16 cellular contexts compared by ENCODE assay signal in the genomic region with DNA sequence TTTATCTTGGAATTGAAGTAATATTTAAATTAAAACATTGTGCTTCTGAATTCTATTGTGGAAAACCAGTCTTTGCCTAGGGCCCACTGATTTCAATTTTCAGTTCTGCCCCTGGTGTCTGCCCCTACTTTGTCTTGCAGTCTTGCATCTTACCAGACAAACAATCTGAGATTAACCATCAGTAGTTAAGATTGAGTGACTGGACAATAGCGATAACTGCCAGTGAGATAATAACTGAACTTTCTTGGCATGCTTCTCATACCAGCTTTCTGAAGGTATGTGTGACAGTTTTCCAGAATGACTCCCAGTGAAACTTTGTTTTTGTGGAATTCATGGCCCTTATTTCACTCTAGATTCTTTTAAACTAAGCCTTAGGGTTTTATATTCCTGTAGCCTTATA.
"Had no signal": no experiment of that assay in that cellular context is flagged by ENCODE, and none has a peak within 500 bp of the region (broad histone marks: within the 10 kb centered on the region; RNA-seq: fewer than 3 reads in every experiment).

No MANE protein-coding gene starts in this region.

- H3K4me3 ChIP-seq: gastrocnemius medialis, pancreas, skin epidermis, testis had no signal

- ATAC-seq: activated CD4-positive, CD25-positive, alpha-beta regulatory T cell treated with anti-CD3 and anti-CD28 coated beads, Interleukin-2, amount 50 U/mL, for 24 hours; gastrocnemius medialis; pancreas; stimulated activated naive CD8-positive, alpha-beta T cell treated with anti-CD3 and anti-CD28 coated beads, Interleukin-15, amount 100 ng/mL, for 72 hours had no signal

- DNase-seq: activated gamma-delta T cell; activated naive CD8-positive, alpha-beta T cell treated with anti-CD3 and anti-CD28 coated beads for 36 hours; activated T-cell treated with anti-CD3 and anti-CD28 coated beads, Interleukin-2, amount 50 U/mL, for 24 hours; aorta; gastrocnemius medialis; kidney; mesendoderm; pancreas; stimulated activated CD4-positive, alpha-beta T cell treated with anti-CD3 and anti-CD28 coated beads, Interleukin-4, amount 100 ng/mL, for 4 hours; stimulated activated naive CD8-positive, alpha-beta T cell treated with anti-CD3 and anti-CD28 coated beads, Interleukin-15, amount 100 ng/mL, for 72 hours; T-helper 2 cell; testis had no signal

- H3K36me3 ChIP-seq: gastrocnemius medialis, pancreas had no signal

- FAIRE-seq: kidney, pancreas, TTC549 had no signal

- H3K4me1 ChIP-seq: gastrocnemius medialis, pancreas, testis had no signal

- H3K27ac Mint-ChIP-seq: activated naive CD8-positive, alpha-beta T cell treated with anti-CD3 and anti-CD28 coated beads for 36 hours; activated T-cell treated with anti-CD3 and anti-CD28 coated beads, Interleukin-2, amount 50 U/mL, for 24 hours; stimulated activated naive CD8-positive, alpha-beta T cell treated with anti-CD3 and anti-CD28 coated beads, Interleukin-15, amount 100 ng/mL, for 72 hours had no signal

- H3K9me3 Mint-ChIP-seq: activated naive CD8-positive, alpha-beta T cell treated with anti-CD3 and anti-CD28 coated beads for 36 hours; activated T-cell treated with anti-CD3 and anti-CD28 coated beads, Interleukin-2, amount 50 U/mL, for 24 hours; neural crest cell; stimulated activated naive CD8-positive, alpha-beta T cell treated with anti-CD3 and anti-CD28 coated beads, Interleukin-15, amount 100 ng/mL, for 72 hours had no signal

- H3K4me3 Mint-ChIP-seq: activated naive CD8-positive, alpha-beta T cell treated with anti-CD3 and anti-CD28 coated beads for 36 hours; activated T-cell treated with anti-CD3 and anti-CD28 coated beads, Interleukin-2, amount 50 U/mL, for 24 hours; neural crest cell; stimulated activated naive CD8-positive, alpha-beta T cell treated with anti-CD3 and anti-CD28 coated beads, Interleukin-15, amount 100 ng/mL, for 72 hours had no signal

- H3K27me3 Mint-ChIP-seq: activated naive CD8-positive, alpha-beta T cell treated with anti-CD3 and anti-CD28 coated beads for 36 hours; activated T-cell treated with anti-CD3 and anti-CD28 coated beads, Interleukin-2, amount 50 U/mL, for 24 hours; stimulated activated naive CD8-positive, alpha-beta T cell treated with anti-CD3 and anti-CD28 coated beads, Interleukin-15, amount 100 ng/mL, for 72 hours had no signal

- H3K27ac ChIP-seq: gastrocnemius medialis, pancreas, skin epidermis, testis had no signal

- H3K4me1 Mint-ChIP-seq: neural crest cell had no signal

- H3K9me3 ChIP-seq: gastrocnemius medialis, pancreas, testis had no signal

- H3K27me3 ChIP-seq: gastrocnemius medialis, pancreas, testis had no signal
